8 cellular contexts compared by ENCODE assay signal in the genomic region with DNA sequence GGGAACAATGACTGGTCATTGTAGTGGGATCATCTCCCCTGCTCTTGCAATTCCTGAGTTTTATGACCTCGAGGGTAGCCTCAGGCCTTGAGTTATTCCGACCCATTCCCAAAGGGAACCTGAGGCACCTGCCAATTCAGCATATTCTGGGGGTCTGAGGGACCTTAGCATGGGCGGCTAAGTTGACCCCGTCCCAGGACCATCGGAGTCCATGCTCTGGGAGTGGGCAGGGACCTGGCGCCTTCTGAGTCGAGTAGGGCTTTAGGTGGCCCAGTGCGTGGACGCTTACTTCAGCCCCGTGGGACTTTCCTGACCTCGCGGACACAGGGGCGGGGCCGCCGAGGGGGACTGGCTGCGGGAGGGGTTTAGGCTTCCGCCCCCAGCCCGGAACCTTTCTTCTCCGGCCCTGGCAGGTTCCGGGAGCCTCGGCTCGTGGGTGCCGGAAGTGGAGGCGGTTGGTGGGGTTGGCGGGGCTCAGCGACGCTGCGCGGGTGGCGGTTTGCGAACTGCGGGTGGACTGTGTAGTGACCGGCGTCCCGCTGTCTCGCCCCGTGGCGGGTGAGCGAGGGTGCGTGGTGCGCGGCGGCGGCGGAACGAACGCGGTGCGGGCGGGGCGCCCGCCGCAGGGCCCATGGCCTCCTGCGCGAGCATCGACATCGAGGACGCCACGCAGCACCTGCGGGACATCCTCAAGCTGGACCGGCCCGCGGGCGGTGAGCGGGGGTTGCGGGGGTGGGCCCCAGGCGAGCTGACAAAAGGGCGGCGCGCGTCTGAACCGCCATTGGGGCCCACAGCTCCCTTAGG. TPM values are rescaled to one million over a fixed set of nuclear protein-coding genes. Genes with fewer than 3 reads are reported as not detected.
A peak's percentile ranks its signal among the peaks of the same experiment; 100 is the strongest.
DNase-seq lines count a peak whose midpoint lies in the region; ATAC-seq and TF ChIP-seq lines count a peak whose summit lies in the region.

A gene with protein sequence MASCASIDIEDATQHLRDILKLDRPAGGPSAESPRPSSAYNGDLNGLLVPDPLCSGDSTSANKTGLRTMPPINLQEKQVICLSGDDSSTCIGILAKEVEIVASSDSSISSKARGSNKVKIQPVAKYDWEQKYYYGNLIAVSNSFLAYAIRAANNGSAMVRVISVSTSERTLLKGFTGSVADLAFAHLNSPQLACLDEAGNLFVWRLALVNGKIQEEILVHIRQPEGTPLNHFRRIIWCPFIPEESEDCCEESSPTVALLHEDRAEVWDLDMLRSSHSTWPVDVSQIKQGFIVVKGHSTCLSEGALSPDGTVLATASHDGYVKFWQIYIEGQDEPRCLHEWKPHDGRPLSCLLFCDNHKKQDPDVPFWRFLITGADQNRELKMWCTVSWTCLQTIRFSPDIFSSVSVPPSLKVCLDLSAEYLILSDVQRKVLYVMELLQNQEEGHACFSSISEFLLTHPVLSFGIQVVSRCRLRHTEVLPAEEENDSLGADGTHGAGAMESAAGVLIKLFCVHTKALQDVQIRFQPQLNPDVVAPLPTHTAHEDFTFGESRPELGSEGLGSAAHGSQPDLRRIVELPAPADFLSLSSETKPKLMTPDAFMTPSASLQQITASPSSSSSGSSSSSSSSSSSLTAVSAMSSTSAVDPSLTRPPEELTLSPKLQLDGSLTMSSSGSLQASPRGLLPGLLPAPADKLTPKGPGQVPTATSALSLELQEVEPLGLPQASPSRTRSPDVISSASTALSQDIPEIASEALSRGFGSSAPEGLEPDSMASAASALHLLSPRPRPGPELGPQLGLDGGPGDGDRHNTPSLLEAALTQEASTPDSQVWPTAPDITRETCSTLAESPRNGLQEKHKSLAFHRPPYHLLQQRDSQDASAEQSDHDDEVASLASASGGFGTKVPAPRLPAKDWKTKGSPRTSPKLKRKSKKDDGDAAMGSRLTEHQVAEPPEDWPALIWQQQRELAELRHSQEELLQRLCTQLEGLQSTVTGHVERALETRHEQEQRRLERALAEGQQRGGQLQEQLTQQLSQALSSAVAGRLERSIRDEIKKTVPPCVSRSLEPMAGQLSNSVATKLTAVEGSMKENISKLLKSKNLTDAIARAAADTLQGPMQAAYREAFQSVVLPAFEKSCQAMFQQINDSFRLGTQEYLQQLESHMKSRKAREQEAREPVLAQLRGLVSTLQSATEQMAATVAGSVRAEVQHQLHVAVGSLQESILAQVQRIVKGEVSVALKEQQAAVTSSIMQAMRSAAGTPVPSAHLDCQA (N-terminal part only) (plus strand): TSS at position 422 of the 804 bp plus-strand sequence. CDS start 210 bp downstream, at position 632.

- H3K27ac ChIP-seq in suprapubic skin = peak within 1 kb of the TSS; percentile 91

- H3K9me3 Mint-ChIP-seq in activated naive CD4-positive, alpha-beta T cell treated with anti-CD3 and anti-CD28 coated beads, Interleukin-2, amount 50 U/mL, for 72 hours = no peaks in the 10 kb centered on the region

- peaks cover 38% of the 10 kb centered on the region for H3K4me1 ChIP-seq in suprapubic skin

- H3K36me3 ChIP-seq in suprapubic skin = peaks cover 49% of the 10 kb centered on the region

- no peaks in the 10 kb centered on the region for H3K9me3 ChIP-seq in suprapubic skin

- peak within 1 kb of the TSS; percentile 85 to 91 for H3K27ac Mint-ChIP-seq in activated naive CD4-positive, alpha-beta T cell treated with anti-CD3 and anti-CD28 coated beads, Interleukin-2, amount 50 U/mL, for 72 hours

- 10% methylated on average over 6 of the region's 72 CpGs for WGBS in suprapubic skin

- DNase-seq in DMS114 treated with DMSO at 0.1 percent for 48 hours (lab: John Stamatoyannopoulos, UW; ENCODE audit: unreplicated experiment) (peak; percentile 68), HuH-7 (ENCODE audit: low spot score) (peak; percentile 96), SKM-1 (lab: John Stamatoyannopoulos, UW; ENCODE audit: unreplicated experiment) (peak; percentile 67), glomerular endothelial cell (ENCODE audit: extremely low read depth, low read depth, low spot score) (no peak), occipital lobe (lab: John Stamatoyannopoulos, UW) (peak; percentile 63), suprapubic skin (ENCODE audit: low spot score in 2 of 2) (peak; percentile 93 to 94)
- peak; percentile 89 to 94 for DNase-seq in activated naive CD4-positive, alpha-beta T cell treated with anti-CD3 and anti-CD28 coated beads, Interleukin-2, amount 50 U/mL, for 72 hours (ENCODE audit: low spot score in 2 of 2)

- TF ChIP-seq CTCF in suprapubic skin (IDR thresholded peaks at IDR 0.05) = no peak

- H3K4me3 ChIP-seq in suprapubic skin = peak within 1 kb of the TSS; percentile 100

- H3K27me3 ChIP-seq in suprapubic skin = no peaks in the 10 kb centered on the region

- ATAC-seq in GM21381 (IDR thresholded peaks at IDR 0.05; ENCODE audit: unreplicated experiment) = peak; percentile 74
- peak; percentile 88 to 93 for ATAC-seq in activated naive CD4-positive, alpha-beta T cell treated with anti-CD3 and anti-CD28 coated beads, Interleukin-2, amount 50 U/mL, for 72 hours

- TF ChIP-seq POLR2A in suprapubic skin (IDR thresholded peaks at IDR 0.05) = peak; percentile 8 to 53

- H3K36me3 Mint-ChIP-seq in activated naive CD4-positive, alpha-beta T cell treated with anti-CD3 and anti-CD28 coated beads, Interleukin-2, amount 50 U/mL, for 72 hours = peaks cover 0 to 8% of the 10 kb centered on the region in 2 donors

- TF ChIP-seq EP300 in suprapubic skin (IDR thresholded peaks at IDR 0.05) = no peak

RNA-seq across cellular contexts. Expression of the gene that starts here (rescaled TPM):
- 100 to 1,000 TPM; 108 to 117 TPM for total RNA-seq in activated naive CD4-positive, alpha-beta T cell treated with anti-CD3 and anti-CD28 coated beads, Interleukin-2, amount 50 U/mL, for 72 hours
- total RNA-seq in glomerular endothelial cell (73.3 and 75.7 TPM in 2 replicates), occipital lobe (45.2 TPM), suprapubic skin (100 to 1,000 TPM in 1 of 4 donors, 10 to 100 TPM in 3; 59.5 to 110 (median 68.0) TPM)
